9 cellular contexts compared by ENCODE assay signal in the genomic region with DNA sequence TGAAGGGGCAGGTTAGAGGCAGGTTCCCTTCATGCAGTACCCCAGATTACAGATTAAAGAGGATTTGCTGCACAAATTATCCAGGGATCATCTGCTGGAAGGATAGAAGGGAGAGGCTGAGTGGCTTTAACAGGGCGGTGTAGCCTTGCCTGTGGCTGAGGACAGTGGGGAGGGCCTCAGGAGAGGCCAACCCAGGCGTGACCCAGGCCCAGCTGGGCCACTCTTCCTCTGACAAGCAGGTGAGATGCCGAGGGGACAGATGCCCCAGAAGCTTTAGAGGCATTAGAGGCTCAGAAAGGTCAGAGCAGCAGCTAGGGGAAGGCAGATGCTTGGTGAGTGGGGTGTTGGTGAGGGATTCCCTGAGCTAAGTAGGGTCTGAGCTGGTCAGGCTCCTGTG. TPM values are rescaled to one million over a fixed set of nuclear protein-coding genes. Genes with fewer than 3 reads are reported as not detected.
DNase-seq lines count a peak whose midpoint lies in the region; ATAC-seq, FAIRE-seq and TF ChIP-seq lines count a peak whose summit lies in the region.
"Had no signal": no experiment of that assay in that cellular context is flagged by ENCODE, and none has a peak within 500 bp of the region (broad histone marks: within the 10 kb centered on the region; RNA-seq: fewer than 3 reads in every experiment).

No MANE protein-coding gene starts in this region.

- H3K36me3 ChIP-seq in HUES64 (ENCODE audit: insufficient read depth, low read length) (no peaks in the 10 kb centered on the region), muscle layer of colon (ENCODE audit: insufficient read depth, low read length) (no peaks in the 10 kb centered on the region)

- WGBS in A549 (ENCODE audit: missing lambda C conversion rate): 67% methylated on average over 3 of the region's 3 CpGs
- 76% methylated on average over 3 of the region's 3 CpGs for WGBS in HUES64

- TF ChIP-seq EP300 in A549 (IDR thresholded peaks at IDR 0.05): no peak

- CTCF ChIA-PET in A549 (lab: Yijun Ruan, JAX): interaction anchor here (0.6 to 15.8 kb wide), 6 partner anchors 9 to 135 kb away, joined by 3 to 187 read pairs (median 8); no protein-coding TSS in a partner anchor

- no peak for FAIRE-seq in A549 (lab: Jason Lieb, UNC)

- peak overlapping the region; percentile 92 for H3K4me2 ChIP-seq in A549

- H3K4me3 ChIP-seq in A549: peak overlapping the region; percentile 71; the same call in 1 of the 3 replicates
- peak overlapping the region; percentile 70 for H3K4me3 ChIP-seq in HUES64 (ENCODE audit: low read length)
- H3K4me3 ChIP-seq in coronary artery: peak overlapping the region; percentile 94
- H3K4me3 ChIP-seq in muscle layer of colon (ENCODE audit: low read depth in 1 of 2, low read length in 2 of 2): peak overlapping the region in 1 of 2 donors; percentile 57

- POLR2A ChIA-PET in A549 (lab: Yijun Ruan, JAX): interaction anchor here (0.7 to 5.2 kb wide), 3 partner anchors 14 to 100 kb away, joined by 3 to 37 read pairs (median 8); no protein-coding TSS in a partner anchor

- peaks cover 19% of the 10 kb centered on the region for H3K27me3 ChIP-seq in HUES64 (ENCODE audit: insufficient read depth, low read length)
- H3K27me3 ChIP-seq in muscle layer of colon (ENCODE audit: control insufficient read depth in 1 of 2, insufficient read depth in 2 of 2, low read length in 2 of 2): no peaks in the 10 kb centered on the region

- ATAC-seq in A549: no peak
- ATAC-seq in GM21390 (IDR thresholded peaks at IDR 0.05; ENCODE audit: unreplicated experiment): no peak
- ATAC-seq in GM18907 (IDR thresholded peaks at IDR 0.05; ENCODE audit: unreplicated experiment): no peak

- no peak for TF ChIP-seq POLR2A in A549 (IDR thresholded peaks at IDR 0.05; ENCODE audit: low read length)

- H3K4me1 ChIP-seq in A549: peaks cover 24% of the 10 kb centered on the region
- H3K4me1 ChIP-seq in HUES64 (ENCODE audit: insufficient read depth, low read length): peaks cover 16% of the 10 kb centered on the region
- peaks cover 7% of the 10 kb centered on the region for H3K4me1 ChIP-seq in muscle layer of colon (ENCODE audit: insufficient read depth, low read length)

- TF ChIP-seq CTCF in A549 (IDR thresholded peaks at IDR 0.05): no peak
- TF ChIP-seq CTCF in coronary artery (IDR thresholded peaks at IDR 0.05): no peak

- peak overlapping the region in 1 of 2 experiments; percentile 81; a peak in 2 of 6 replicates for H3K27ac ChIP-seq in A549
- H3K27ac ChIP-seq in HUES64 (ENCODE audit: low read depth, low read length): no peak overlapping the region
- H3K27ac ChIP-seq in coronary artery: peak overlapping the region; percentile 72 to 93
- no peak overlapping the region for H3K27ac ChIP-seq in muscle layer of colon (ENCODE audit: low read depth, low read length)

- H3K9me3 ChIP-seq in A549 (no peaks in the 10 kb centered on the region), HUES64 (ENCODE audit: insufficient read depth, low read depth, low read length) (no peaks in the 10 kb centered on the region), muscle layer of colon (ENCODE audit: low read length) (no peaks in the 10 kb centered on the region)

- H3K9ac ChIP-seq in HUES64 (ENCODE audit: low read depth, low read length) (no peak overlapping the region), muscle layer of colon (ENCODE audit: low read length) (peak overlapping the region; percentile 13)

- DNase-seq in A549 (ENCODE audit: low read depth in 1 of 2, low spot score in 1 of 2) (no peak), coronary artery (ENCODE audit: low spot score) (no peak), foreskin melanocyte (no peak), midbrain (lab: John Stamatoyannopoulos, UW) (no peak)
- DNase-seq: NCI-H1694 treated with DMSO at 0.1 percent for 48 hours had no signal

- TF ChIP-seq RAD21 in A549 (conservative IDR thresholded peaks at IDR 0.05 in 1 of 2, IDR thresholded peaks at IDR 0.05 in 1 of 2): no peak

TF ChIP-seq in A549, 52 proteins besides CTCF, POLR2A, EP300 and RAD21:
- TF ChIP-seq FOSB (CRISPR knock-in tag; IDR thresholded peaks at IDR 0.05) (no peak), FOSL2 (IDR thresholded peaks at IDR 0.05) (no peak), FOSL2 (CRISPR knock-in tag; IDR thresholded peaks at IDR 0.05) (no peak), JUNB (IDR thresholded peaks at IDR 0.05) (no peak), HOXB13 (CRISPR knock-in tag; IDR thresholded peaks at IDR 0.05; ENCODE audit: low read depth) (no peak), FOXS1 (CRISPR knock-in tag; IDR thresholded peaks at IDR 0.05) (no peak), NPAS2 (CRISPR knock-in tag; IDR thresholded peaks at IDR 0.05; ENCODE audit: borderline replicate concordance) (no peak), ZFP36 (IDR thresholded peaks at IDR 0.05; ENCODE audit: borderline replicate concordance, partially characterized antibody) (no peak), MAZ (IDR thresholded peaks at IDR 0.05; ENCODE audit: borderline replicate concordance, low read depth, low read length) (no peak), ESRRA (IDR thresholded peaks at IDR 0.05; ENCODE audit: borderline replicate concordance, low read length) (no peak), HDAC2 (IDR thresholded peaks at IDR 0.05) (no peak)
- TF ChIP-seq, protein P1, sequence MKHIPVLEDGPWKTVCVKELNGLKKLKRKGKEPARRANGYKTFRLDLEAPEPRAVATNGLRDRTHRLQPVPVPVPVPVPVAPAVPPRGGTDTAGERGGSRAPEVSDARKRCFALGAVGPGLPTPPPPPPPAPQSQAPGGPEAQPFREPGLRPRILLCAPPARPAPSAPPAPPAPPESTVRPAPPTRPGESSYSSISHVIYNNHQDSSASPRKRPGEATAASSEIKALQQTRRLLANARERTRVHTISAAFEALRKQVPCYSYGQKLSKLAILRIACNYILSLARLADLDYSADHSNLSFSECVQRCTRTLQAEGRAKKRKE (CRISPR knock-in tag; IDR thresholded peaks at IDR 0.05; ENCODE audit: low read depth): no peak
- TF ChIP-seq, protein P2, sequence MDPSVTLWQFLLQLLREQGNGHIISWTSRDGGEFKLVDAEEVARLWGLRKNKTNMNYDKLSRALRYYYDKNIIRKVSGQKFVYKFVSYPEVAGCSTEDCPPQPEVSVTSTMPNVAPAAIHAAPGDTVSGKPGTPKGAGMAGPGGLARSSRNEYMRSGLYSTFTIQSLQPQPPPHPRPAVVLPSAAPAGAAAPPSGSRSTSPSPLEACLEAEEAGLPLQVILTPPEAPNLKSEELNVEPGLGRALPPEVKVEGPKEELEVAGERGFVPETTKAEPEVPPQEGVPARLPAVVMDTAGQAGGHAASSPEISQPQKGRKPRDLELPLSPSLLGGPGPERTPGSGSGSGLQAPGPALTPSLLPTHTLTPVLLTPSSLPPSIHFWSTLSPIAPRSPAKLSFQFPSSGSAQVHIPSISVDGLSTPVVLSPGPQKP (IDR thresholded peaks at IDR 0.05; ENCODE audit: low read depth, low read length): no peak
- TF ChIP-seq, protein P3, sequence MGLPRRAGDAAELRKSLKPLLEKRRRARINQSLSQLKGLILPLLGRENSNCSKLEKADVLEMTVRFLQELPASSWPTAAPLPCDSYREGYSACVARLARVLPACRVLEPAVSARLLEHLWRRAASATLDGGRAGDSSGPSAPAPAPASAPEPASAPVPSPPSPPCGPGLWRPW (IDR thresholded peaks at IDR 0.05): no peak
- TF ChIP-seq, protein P4, sequence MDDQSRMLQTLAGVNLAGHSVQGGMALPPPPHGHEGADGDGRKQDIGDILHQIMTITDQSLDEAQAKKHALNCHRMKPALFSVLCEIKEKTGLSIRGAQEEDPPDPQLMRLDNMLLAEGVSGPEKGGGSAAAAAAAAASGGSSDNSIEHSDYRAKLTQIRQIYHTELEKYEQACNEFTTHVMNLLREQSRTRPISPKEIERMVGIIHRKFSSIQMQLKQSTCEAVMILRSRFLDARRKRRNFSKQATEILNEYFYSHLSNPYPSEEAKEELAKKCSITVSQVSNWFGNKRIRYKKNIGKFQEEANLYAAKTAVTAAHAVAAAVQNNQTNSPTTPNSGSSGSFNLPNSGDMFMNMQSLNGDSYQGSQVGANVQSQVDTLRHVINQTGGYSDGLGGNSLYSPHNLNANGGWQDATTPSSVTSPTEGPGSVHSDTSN (IDR thresholded peaks at IDR 0.05): no peak

RNA-seq across cellular contexts. Expression of a gene that starts 18.1 kb away (rescaled TPM):
- polyA plus RNA-seq in A549 (2011; rRNA removed) (20.0 and 27.3 TPM in 2 replicates), A549 (2017; fragmentation: RNase III; extraction: RNeasy Plus Mini Kit Qiagen cat#74134 plus additional on column Dnase treatment) (10.8 to 13.8 TPM (median 11.8 TPM) in 3 replicates)
- 11.2 and 12.7 TPM in 2 replicates for polyA plus RNA-seq in A549 (2012; cell fraction: cytosol; rRNA removed)
- polyA plus RNA-seq in A549 (2012; cell fraction: nucleus; rRNA removed): 16.4 and 17.8 TPM in 2 replicates
- 97.1 and 132 TPM in 2 replicates for polyA minus RNA-seq in A549 (2011; rRNA and poly(A)+ RNA removed)
- 18.9 TPM for polyA plus RNA-seq in HUES64 (2013, experiment 1 of 2)
- 19.2 TPM for polyA plus RNA-seq in HUES64 (2013, experiment 2 of 2)

RNA-seq across cellular contexts. Expression of a gene that starts 44.3 kb away (rescaled TPM):
- not detected in 2 replicates for polyA plus RNA-seq in A549 (2011; rRNA removed)
- 0.01 TPM in 1 of 2 replicates, not detected in the other for polyA plus RNA-seq in A549 (2012; cell fraction: cytosol; rRNA removed)
- not detected in 2 replicates for polyA plus RNA-seq in A549 (2012; cell fraction: nucleus; rRNA removed)
- not detected in 3 replicates for polyA plus RNA-seq in A549 (2017; fragmentation: RNase III; extraction: RNeasy Plus Mini Kit Qiagen cat#74134 plus additional on column Dnase treatment)
- not detected in 2 replicates for polyA minus RNA-seq in A549 (2011; rRNA and poly(A)+ RNA removed)
- polyA plus RNA-seq in HUES64 (2013, experiment 1 of 2): not detected
- not detected for polyA plus RNA-seq in HUES64 (2013, experiment 2 of 2)

Comparison
In these comparisons a context has a peak if more than half of its experiments do, and no peak if none do; other contexts are left out.
1. H3K27ac ChIP-seq: peak in coronary artery (2 of 2); none in HUES64 (single experiment) and muscle layer of colon (single experiment).